Comparison of ENCODE assay signal across 8 cellular contexts in genomic region chr7:130010689-130011412, GRCh38. TPM values are rescaled to one million over a fixed set of nuclear protein-coding genes. Genes with fewer than 3 reads are reported as not detected.
A peak's percentile ranks its signal among the peaks of the same experiment; 100 is the strongest.
DNase-seq lines count a peak whose midpoint lies in the region; ATAC-seq and TF ChIP-seq lines count a peak whose summit lies in the region.

No MANE protein-coding gene starts in this region.

- H3K27ac ChIP-seq in left lung = peak overlapping the region in 1 of 2 donors; percentile 4

- in situ Hi-C loops in ACHN (cut with HindIII; ENCODE audit: low pct_ligation_motif_present, low pct_unique_long_range_greater_than_20kb, low sequenced_read_pairs) = no loop called here

- no peaks in the 10 kb centered on the region for H3K27me3 ChIP-seq in left lung

- ATAC-seq in GM18858 (IDR thresholded peaks at IDR 0.05; ENCODE audit: unreplicated experiment) = peak; percentile 72
- peak; percentile 71 for ATAC-seq in HG03280 (IDR thresholded peaks at IDR 0.05; ENCODE audit: unreplicated experiment)
- peak; percentile 84 for ATAC-seq in left lung

- H3K27me3 Mint-ChIP-seq in chondrocyte (ENCODE audit: low read depth) = no peaks in the 10 kb centered on the region

- no peak overlapping the region for H3K4me3 ChIP-seq in left lung

- H3K9me3 Mint-ChIP-seq in chondrocyte (ENCODE audit: low read depth) = no peaks in the 10 kb centered on the region

- intact Hi-C loops in left lung (cut with DNase I) = loop anchor here in 1 of 2 donors (10.0 kb wide), 2 partner anchors 186 to 346 kb away; no protein-coding TSS in a partner anchor

- H3K36me3 Mint-ChIP-seq in chondrocyte (ENCODE audit: low read depth) = peaks cover 1% of the 10 kb centered on the region

- peaks cover 11 to 22% of the 10 kb centered on the region in 2 donors for H3K4me1 ChIP-seq in left lung

- peak overlapping the region; percentile 93 for H3K27ac Mint-ChIP-seq in chondrocyte (ENCODE audit: unreplicated experiment)

- DNase-seq in ACHN (peak; percentile 95), NCI-H345 (lab: John Stamatoyannopoulos, UW) (peak; percentile 67), chondrocyte (ENCODE audit: low spot score) (no peak), left lung (peak in 1 of 2 donors; percentile 65)
- peak; percentile 86 for DNase-seq in activated CD4-positive, CD25-positive, alpha-beta regulatory T cell treated with anti-CD3 and anti-CD28 coated beads, Interleukin-2, amount 50 U/mL, for 72 hours
- DNase-seq in stimulated activated CD4-positive, alpha-beta T cell treated with anti-CD3 and anti-CD28 coated beads, Interleukin-4, amount 100 ng/mL, for 24 hours = peak; percentile 91

- H3K36me3 ChIP-seq in left lung = no peaks in the 10 kb centered on the region

- peak; percentile 89 for TF ChIP-seq CTCF in chondrocyte (IDR thresholded peaks at IDR 0.05)
- peak; percentile 85 to 94 for TF ChIP-seq CTCF in left lung (IDR thresholded peaks at IDR 0.05)

- peaks cover 22% of the 10 kb centered on the region for H3K4me1 Mint-ChIP-seq in chondrocyte (ENCODE audit: low read depth)

- no peaks in the 10 kb centered on the region for H3K9me3 ChIP-seq in left lung

- no peak overlapping the region for H3K4me3 Mint-ChIP-seq in chondrocyte (ENCODE audit: unreplicated experiment)

RNA-seq across cellular contexts. Expression of gene ZC3HC1, which starts 40.3 kb away (rescaled TPM):
- total RNA-seq in chondrocyte = 12.0 to 15.9 TPM (median 14.7 TPM) in 3 replicates
- total RNA-seq in left lung = 10 to 100 TPM; 10.9 to 13.7 TPM

RNA-seq across cellular contexts. Expression of gene UBE2H, which starts 58.1 kb away (rescaled TPM):
- 137 to 172 TPM (median 167 TPM) in 3 replicates for total RNA-seq in chondrocyte
- total RNA-seq in left lung = 100 to 1,000 TPM in 1 of 2 donors, 10 to 100 TPM in 1; 58.7 to 121 TPM

RNA-seq across cellular contexts. Expression of gene KLHDC10, which starts 59.5 kb away (rescaled TPM):
- total RNA-seq in chondrocyte (28.0 to 32.2 TPM (median 28.0 TPM) in 3 replicates), left lung (10 to 100 TPM; 33.3 to 36.3 TPM)
